ENCODE assay signal across 8 cellular contexts in the genomic region with DNA sequence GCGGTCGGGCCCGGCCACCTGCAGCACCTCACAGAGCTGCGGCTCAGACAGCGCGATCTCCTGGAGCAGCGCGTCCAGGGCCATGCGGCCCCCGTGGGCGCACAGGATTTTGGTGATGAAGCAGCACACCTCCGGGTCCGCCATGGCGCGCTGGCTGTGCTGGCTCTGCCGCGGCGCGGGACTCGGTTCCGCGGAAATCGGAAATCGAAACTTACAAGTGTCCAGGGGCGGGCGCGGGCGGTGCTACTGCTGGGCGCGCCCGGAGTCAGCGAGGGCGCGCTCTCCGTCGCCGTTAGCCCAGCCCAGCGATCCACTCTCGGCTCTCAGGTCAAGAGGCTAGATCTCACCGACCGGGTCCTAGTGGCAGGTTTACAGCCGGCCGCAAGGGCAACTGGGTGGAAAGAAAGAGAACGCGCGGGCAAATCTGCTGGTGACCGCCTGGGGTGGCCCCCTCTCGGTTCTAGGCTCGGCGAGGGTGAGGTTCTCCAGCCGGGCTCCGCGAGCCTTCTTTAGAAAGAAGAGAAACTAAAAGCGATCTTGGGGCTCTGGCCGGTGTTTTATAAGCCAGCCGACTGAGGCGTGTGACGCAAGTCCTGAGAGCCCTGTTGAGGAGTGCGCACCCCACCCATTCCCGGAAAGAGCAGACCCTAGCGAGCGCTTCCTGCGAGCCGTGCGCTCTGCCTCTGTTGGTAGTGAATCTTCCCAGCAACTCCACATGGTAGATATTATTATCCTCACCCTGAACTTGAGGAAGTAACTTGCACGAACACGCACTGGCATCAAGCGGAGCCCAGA. TPM values are rescaled to one million over a fixed set of nuclear protein-coding genes. Genes with fewer than 3 reads are reported as not detected.
DNase-seq lines count a peak whose midpoint lies in the region; ATAC-seq and TF ChIP-seq lines count a peak whose summit lies in the region.

A gene (minus strand): TSS at position 533 of the 795 bp plus-strand sequence. CDS start 389 bp downstream, at position 144.

- peak in 1 of 2 donors; percentile 70 for TF ChIP-seq POLR2A in lower leg skin (IDR thresholded peaks at IDR 0.05)

- H3K27me3 ChIP-seq in BLaER1: no peaks in the 10 kb centered on the region

- H3K4me3 ChIP-seq in BLaER1 (peak within 1 kb of the TSS; percentile 93), lower leg skin (ENCODE audit: low read depth, poor library complexity, severe bottlenecking) (peak within 1 kb of the TSS; percentile 94)

- no peaks in the 10 kb centered on the region for H3K9me3 ChIP-seq in BLaER1

- WGBS in lower leg skin, 2 donors: 0 to 1% methylated on average over 45 to 55 of the region's 68 CpGs

- peak within 1 kb of the TSS; percentile 94 for H3K9ac ChIP-seq in BLaER1

- peak within 1 kb of the TSS; percentile 92 for H3K27ac ChIP-seq in BLaER1

- no peak for TF ChIP-seq CTCF in lower leg skin (IDR thresholded peaks at IDR 0.05)

- H3K4me2 ChIP-seq in BLaER1: peak within 1 kb of the TSS; percentile 98

- DNase-seq in GM19238 (ENCODE audit: insufficient read length, low spot score) (peak; percentile 79), NCI-H82 (lab: John Stamatoyannopoulos, UW) (peak; percentile 74), dermis microvascular lymphatic vessel endothelial cell (ENCODE audit: low read depth in 2 of 2) (peak; percentile 42 to 82), lower leg skin (ENCODE audit: low spot score in 2 of 2) (peak; percentile 88 to 98)
- peak; percentile 82 to 88 for DNase-seq in activated CD4-positive, alpha-beta T cell treated with anti-CD3 and anti-CD28 coated beads, Interleukin-2, amount 50 U/mL, for 48 hours
- DNase-seq in stimulated activated CD4-positive, alpha-beta T cell treated with anti-CD3 and anti-CD28 coated beads, Interleukin-4, amount 100 ng/mL, for 48 hours (ENCODE audit: low read depth in 2 of 2): peak; percentile 70 to 77

- H4K20me1 ChIP-seq in BLaER1: peaks cover 50% of the 10 kb centered on the region

- intact Hi-C loops in lower leg skin (cut with DNase I; ENCODE audit: low total_unique reads): no loop called here

- ATAC-seq in HG03439 (IDR thresholded peaks at IDR 0.05; ENCODE audit: unreplicated experiment): peak; percentile 68

- peaks cover 37% of the 10 kb centered on the region for H3K4me1 ChIP-seq in BLaER1

- no peaks in the 10 kb centered on the region for H3K36me3 ChIP-seq in BLaER1

RNA-seq across cellular contexts. Expression of the gene that starts here (rescaled TPM):
- total RNA-seq in dermis microvascular lymphatic vessel endothelial cell (27.7 and 38.3 TPM in 2 replicates), lower leg skin (10 to 100 TPM; 15.4 to 25.8 (median 22.9) TPM)

Comparison
In these comparisons a context has a peak if more than half of its experiments do, and no peak if none do; other contexts are left out.
1. Peak in every context shown above with its lines: DNase-seq, ATAC-seq, H3K4me3 ChIP-seq and H3K27ac ChIP-seq.